Comparison of ENCODE assay signal across 1 cellular context in the genomic region with DNA sequence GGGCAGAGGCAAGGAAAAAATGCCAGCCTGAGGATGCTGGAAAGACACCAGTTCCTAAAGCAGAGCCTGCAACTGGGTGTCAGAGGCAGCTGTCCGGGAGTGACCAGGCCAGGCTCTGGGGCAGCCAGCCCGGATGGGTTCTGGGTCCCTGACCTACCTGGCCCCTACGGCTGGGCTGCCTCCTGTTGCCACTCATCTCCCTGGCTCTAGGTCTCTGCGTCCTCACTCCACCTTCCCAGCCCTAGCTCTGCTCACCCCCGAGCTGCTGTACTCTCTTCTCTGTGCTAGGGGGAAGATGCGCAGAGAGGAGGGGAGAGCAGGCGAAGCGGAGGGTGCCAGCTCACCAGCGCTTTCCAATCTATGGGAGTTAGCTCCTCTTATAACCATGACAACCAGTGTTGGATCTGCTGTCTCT.
TF ChIP-seq lines count a peak whose summit lies in the region.

No MANE protein-coding gene starts in this region.

TF ChIP-seq in K562, 482 proteins besides CTCF, POLR2A, EP300 and RAD21:
- peak; percentile 45; the same call in 1 of the 2 replicates for TF ChIP-seq POLR2G (IDR thresholded peaks at IDR 0.05; ENCODE audit: low read depth, low read length)
- TF ChIP-seq ZNF695 (CRISPR knock-in tag; IDR thresholded peaks at IDR 0.05), result no peak
- TF ChIP-seq NCOA4 (IDR thresholded peaks at IDR 0.05; ENCODE audit: partially characterized antibody), result no peak
- TF ChIP-seq, protein P1, sequence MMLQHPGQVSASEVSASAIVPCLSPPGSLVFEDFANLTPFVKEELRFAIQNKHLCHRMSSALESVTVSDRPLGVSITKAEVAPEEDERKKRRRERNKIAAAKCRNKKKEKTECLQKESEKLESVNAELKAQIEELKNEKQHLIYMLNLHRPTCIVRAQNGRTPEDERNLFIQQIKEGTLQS (IDR thresholded peaks at IDR 0.05), result no peak
- TF ChIP-seq, protein P1 (CRISPR knock-in tag; conservative IDR thresholded peaks at IDR 0.05), result no peak
- peak; percentile 64 for TF ChIP-seq RBFOX2 (IDR thresholded peaks at IDR 0.05; ENCODE audit: low read depth, low read length)
- TF ChIP-seq ZBTB17 (CRISPR knock-in tag; IDR thresholded peaks at IDR 0.05), result no peak
- TF ChIP-seq FOXK1 (CRISPR knock-in tag; IDR thresholded peaks at IDR 0.05; ENCODE audit: borderline replicate concordance), result no peak
- TF ChIP-seq RB1 (IDR thresholded peaks at IDR 0.05; ENCODE audit: low read depth), result no peak
- TF ChIP-seq, protein P2, sequence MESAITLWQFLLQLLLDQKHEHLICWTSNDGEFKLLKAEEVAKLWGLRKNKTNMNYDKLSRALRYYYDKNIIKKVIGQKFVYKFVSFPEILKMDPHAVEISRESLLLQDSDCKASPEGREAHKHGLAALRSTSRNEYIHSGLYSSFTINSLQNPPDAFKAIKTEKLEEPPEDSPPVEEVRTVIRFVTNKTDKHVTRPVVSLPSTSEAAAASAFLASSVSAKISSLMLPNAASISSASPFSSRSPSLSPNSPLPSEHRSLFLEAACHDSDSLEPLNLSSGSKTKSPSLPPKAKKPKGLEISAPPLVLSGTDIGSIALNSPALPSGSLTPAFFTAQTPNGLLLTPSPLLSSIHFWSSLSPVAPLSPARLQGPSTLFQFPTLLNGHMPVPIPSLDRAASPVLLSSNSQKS (CRISPR knock-in tag; IDR thresholded peaks at IDR 0.05), result no peak
- TF ChIP-seq XRCC5 (IDR thresholded peaks at IDR 0.05; ENCODE audit: low read depth, low read length), result no peak
- TF ChIP-seq CBX2 (IDR thresholded peaks at IDR 0.05; ENCODE audit: insufficient read depth, low read length, poor library complexity, severe bottlenecking), result no peak
- no peak for TF ChIP-seq ZNF589 (CRISPR knock-in tag; IDR thresholded peaks at IDR 0.05; ENCODE audit: low read depth)
- TF ChIP-seq, protein P3, sequence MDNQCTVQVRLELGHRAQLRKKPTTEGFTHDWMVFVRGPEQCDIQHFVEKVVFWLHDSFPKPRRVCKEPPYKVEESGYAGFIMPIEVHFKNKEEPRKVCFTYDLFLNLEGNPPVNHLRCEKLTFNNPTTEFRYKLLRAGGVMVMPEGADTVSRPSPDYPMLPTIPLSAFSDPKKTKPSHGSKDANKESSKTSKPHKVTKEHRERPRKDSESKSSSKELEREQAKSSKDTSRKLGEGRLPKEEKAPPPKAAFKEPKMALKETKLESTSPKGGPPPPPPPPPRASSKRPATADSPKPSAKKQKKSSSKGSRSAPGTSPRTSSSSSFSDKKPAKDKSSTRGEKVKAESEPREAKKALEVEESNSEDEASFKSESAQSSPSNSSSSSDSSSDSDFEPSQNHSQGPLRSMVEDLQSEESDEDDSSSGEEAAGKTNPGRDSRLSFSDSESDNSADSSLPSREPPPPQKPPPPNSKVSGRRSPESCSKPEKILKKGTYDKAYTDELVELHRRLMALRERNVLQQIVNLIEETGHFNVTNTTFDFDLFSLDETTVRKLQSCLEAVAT (IDR thresholded peaks at IDR 0.05), result no peak
- TF ChIP-seq ZNF24 (IDR thresholded peaks at IDR 0.05), result no peak
- TF ChIP-seq, protein P4, sequence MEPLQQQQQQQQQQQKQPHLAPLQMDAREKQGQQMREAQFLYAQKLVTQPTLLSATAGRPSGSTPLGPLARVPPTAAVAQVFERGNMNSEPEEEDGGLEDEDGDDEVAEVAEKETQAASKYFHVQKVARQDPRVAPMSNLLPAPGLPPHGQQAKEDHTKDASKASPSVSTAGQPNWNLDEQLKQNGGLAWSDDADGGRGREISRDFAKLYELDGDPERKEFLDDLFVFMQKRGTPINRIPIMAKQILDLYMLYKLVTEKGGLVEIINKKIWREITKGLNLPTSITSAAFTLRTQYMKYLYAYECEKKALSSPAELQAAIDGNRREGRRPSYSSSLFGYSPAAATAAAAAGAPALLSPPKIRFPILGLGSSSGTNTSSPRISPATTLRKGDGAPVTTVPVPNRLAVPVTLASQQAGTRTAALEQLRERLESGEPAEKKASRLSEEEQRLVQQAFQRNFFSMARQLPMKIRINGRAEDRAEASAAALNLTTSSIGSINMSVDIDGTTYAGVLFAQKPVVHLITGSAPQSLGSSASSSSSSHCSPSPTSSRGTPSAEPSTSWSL (CRISPR knock-in tag; IDR thresholded peaks at IDR 0.05; ENCODE audit: borderline replicate concordance), result no peak
